Comparison of ENCODE assay signal across 8 cellular contexts in genomic region chr4:13243152-13243551, GRCh38.
"Had no signal": no experiment of that assay in that cellular context is flagged by ENCODE, and none has a peak within 500 bp of the region (broad histone marks: within the 10 kb centered on the region; RNA-seq: fewer than 3 reads in every experiment).

No MANE protein-coding gene starts in this region.

- ATAC-seq: GM12878 had no signal

- FAIRE-seq: G401.6, GM12878, GM12891, GM12892, GM18507, GM19239 had no signal

- DNase-seq: GDM1, GF-D8 had no signal

- H3K4me3 ChIP-seq: GM12878 had no signal
